In genomic region chr6:71335544-71335943, GRCh38 we compare ENCODE assay signal across 23 cellular contexts.
"Had no signal": no experiment of that assay in that cellular context is flagged by ENCODE, and none has a peak within 500 bp of the region (broad histone marks: within the 10 kb centered on the region; RNA-seq: fewer than 3 reads in every experiment).

No MANE protein-coding gene starts in this region.

- DNase-seq: caudate nucleus; colonic mucosa; dermis blood vessel endothelial cell; endodermal cell; erythroblast; heart left ventricle; hippocampal formation; kidney; left colon; left ventricle myocardium superior; natural killer cell; occipital lobe; psoas muscle; retina; stimulated activated CD4-positive, alpha-beta T cell treated with anti-CD3 and anti-CD28 coated beads, Interleukin-2, amount 100 ng/mL, for 24 hours; stimulated activated CD4-positive, alpha-beta T cell treated with anti-CD3 and anti-CD28 coated beads, Interleukin-4, amount 100 ng/mL, for 4 hours; stimulated activated naive B cell treated with anti-CD40 and anti-IgM and Interleukin-4, amounts not matched to agents 10 μg/mL and 1 μg/mL and 100 μg/mL, for 72 hours; stimulated activated naive CD8-positive, alpha-beta T cell treated with anti-CD3 and anti-CD28 coated beads, Interleukin-15, amount 100 ng/mL, for 72 hours; transverse colon had no signal

- H3K4me3 ChIP-seq: colonic mucosa, heart left ventricle, lung, psoas muscle, thoracic aorta, transverse colon had no signal

- H3K9ac ChIP-seq: parathyroid adenoma had no signal

- H3K36me3 ChIP-seq: colonic mucosa, heart left ventricle, thoracic aorta, transverse colon had no signal

- H3K27me3 ChIP-seq: colonic mucosa, heart left ventricle, transverse colon had no signal

- H3K27ac ChIP-seq: colonic mucosa, heart left ventricle, parathyroid adenoma, psoas muscle, thoracic aorta, transverse colon had no signal

- ATAC-seq: heart left ventricle, left colon, left ventricle myocardium superior, natural killer cell, psoas muscle, sciatic nerve had no signal

- H2AFZ ChIP-seq: parathyroid adenoma had no signal

- H3K4me1 ChIP-seq: colonic mucosa, parathyroid adenoma, psoas muscle, transverse colon had no signal

- H3K9me3 ChIP-seq: colonic mucosa, psoas muscle, thoracic aorta, transverse colon had no signal
